ENCODE assay signal across 8 cellular contexts in the genomic region with DNA sequence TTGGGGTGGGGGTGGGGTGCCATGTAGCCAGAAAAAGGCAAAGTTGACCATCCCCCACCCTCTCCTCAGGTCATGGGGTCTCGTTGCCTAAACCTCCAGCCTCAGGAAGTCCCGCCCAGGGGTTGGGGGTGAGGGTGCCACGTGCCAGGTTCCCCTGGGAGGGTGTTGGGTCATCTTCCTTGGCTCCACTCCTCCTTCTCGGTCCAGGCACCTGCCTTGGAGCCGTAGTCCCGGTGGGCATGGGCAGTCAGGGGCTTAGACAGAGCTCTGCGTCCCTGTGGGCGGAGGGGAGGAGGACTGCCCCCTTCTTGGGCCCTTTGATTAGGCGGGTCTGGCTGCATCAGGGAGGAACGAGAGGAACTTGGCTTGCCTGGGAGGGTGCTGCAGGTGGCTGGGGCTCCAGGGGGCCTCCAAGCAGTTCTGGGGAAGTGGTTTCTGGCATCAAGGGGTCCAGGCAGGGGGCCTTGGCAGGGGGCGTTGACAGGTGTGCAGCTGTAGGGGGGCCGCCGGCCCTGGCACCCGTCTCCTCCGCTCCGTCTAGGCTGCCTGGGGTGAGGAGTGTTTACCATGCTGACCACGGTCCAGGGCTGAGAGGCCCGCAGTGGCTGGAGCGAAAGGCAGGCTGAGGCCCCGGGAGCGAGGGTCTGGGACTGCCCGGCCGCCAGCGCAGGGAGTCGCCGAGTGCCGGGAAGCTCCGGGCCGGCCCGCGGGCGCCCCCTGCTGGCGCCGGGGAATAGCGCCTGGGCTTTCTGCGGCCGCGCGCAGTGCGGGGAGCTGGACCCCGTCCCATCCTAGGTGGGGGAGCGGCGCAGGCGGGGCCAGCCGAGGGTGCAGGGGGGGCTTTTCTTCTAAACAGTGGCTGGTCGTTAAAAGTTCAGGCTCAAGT. TPM values are rescaled to one million over a fixed set of nuclear protein-coding genes. Genes with fewer than 3 reads are reported as not detected.
DNase-seq lines count a peak whose midpoint lies in the region; ATAC-seq and TF ChIP-seq lines count a peak whose summit lies in the region.

No MANE protein-coding gene starts in this region.

- peak; percentile 54 for TF ChIP-seq CTCF in BJ (IDR thresholded peaks at IDR 0.05; ENCODE audit: insufficient read depth, low read depth, low read length)
- TF ChIP-seq CTCF in PC-3 (conservative IDR thresholded peaks at IDR 0.05; ENCODE audit: low read depth, low read length), result peak; percentile 97
- peak; percentile 70 for TF ChIP-seq CTCF in fibroblast of the aortic adventitia (IDR thresholded peaks at IDR 0.05; ENCODE audit: insufficient read depth, low read length)

- no peaks in the 10 kb centered on the region for H3K9me3 Mint-ChIP-seq in naive thymus-derived CD8-positive, alpha-beta T cell

- DNase-seq in BJ (ENCODE audit: low read depth) (no peak), HUDEP-2 (lab: John Stamatoyannopoulos, UW; ENCODE audit: unreplicated experiment in 76 of 76) (peak in 45 of 76 experiments; percentile 7 to 68 (median 41)), PC-3 (peak; percentile 84), activated gamma-delta T cell (lab: John Stamatoyannopoulos, UW) (peak; percentile 61), fibroblast of the aortic adventitia (ENCODE audit: low read depth) (peak; percentile 63)
- DNase-seq in naive thymus-derived CD8-positive, alpha-beta T cell, result peak; percentile 52 to 85 (median 75)

- H3K9me3 ChIP-seq in PC-3 (ENCODE audit: low read length), result no peaks in the 10 kb centered on the region

- peaks cover 23 to 74% (median 62%) of the 10 kb centered on the region in 4 donors for H3K4me1 Mint-ChIP-seq in naive thymus-derived CD8-positive, alpha-beta T cell

- peaks cover 49% of the 10 kb centered on the region for H3K36me3 ChIP-seq in BJ (ENCODE audit: control insufficient read depth, insufficient read depth, low read length)
- H3K36me3 ChIP-seq in PC-3 (ENCODE audit: low read depth, low read length), result peaks cover 44% of the 10 kb centered on the region
- H3K36me3 ChIP-seq in urinary bladder (ENCODE audit: insufficient read depth), result peaks cover 3% of the 10 kb centered on the region

- H3K4me1 ChIP-seq in PC-3 (ENCODE audit: insufficient read depth, low read length) (peaks cover 34% of the 10 kb centered on the region), urinary bladder (ENCODE audit: insufficient read depth) (peaks cover 2% of the 10 kb centered on the region)

- CTCF ChIA-PET in BJ (lab: Yijun Ruan, JAX) (interaction anchor here (0.6 to 13.6 kb wide), 28 partner anchors 9 to 339 kb away, joined by 3 to 467 read pairs (median 4); a partner anchor contains a TSS), PC-3 (lab: Charles Lee) (interaction anchor here (0.5 to 3.3 kb wide), 9 partner anchors 9 to 1213 kb away, joined by 3 to 95 read pairs (median 5); a partner anchor contains a TSS)

- H3K4me2 ChIP-seq in PC-3 (ENCODE audit: low read length), result peak overlapping the region; percentile 81

- H3K36me3 Mint-ChIP-seq in naive thymus-derived CD8-positive, alpha-beta T cell, result peaks cover 5 to 61% (median 14%) of the 10 kb centered on the region in 3 donors

- POLR2A ChIA-PET in BJ (lab: Charles Lee), result interaction anchor here (1.0 to 1.3 kb wide), 2 partner anchors 9 to 17 kb away, joined by 4 to 8 read pairs; no protein-coding TSS in a partner anchor
- POLR2A ChIA-PET in PC-3 (lab: Charles Lee; ENCODE audit: unreplicated experiment), result interaction anchor here (0.6 to 1.4 kb wide), 3 partner anchors 10 to 19 kb away, joined by 3 to 4 read pairs (median 4); no protein-coding TSS in a partner anchor
- POLR2A ChIA-PET in naive thymus-derived CD8-positive, alpha-beta T cell (lab: Charles Lee), result interaction anchor here (0.7 to 37.3 kb wide), 13 partner anchors 9 to 414 kb away, joined by 3 to 2517 read pairs (median 5); a partner anchor contains a TSS

- peak overlapping the region; percentile 19 for H3K27ac ChIP-seq in PC-3 (ENCODE audit: low read length)
- peak overlapping the region; percentile 41 for H3K27ac ChIP-seq in urinary bladder (ENCODE audit: low read depth)

- peak overlapping the region; percentile 77 for H3K4me3 ChIP-seq in BJ (ENCODE audit: low read depth, low read length)
- H3K4me3 ChIP-seq in PC-3 (ENCODE audit: low read length), result peak overlapping the region; percentile 70
- peak overlapping the region; percentile 81 for H3K4me3 ChIP-seq in fibroblast of the aortic adventitia (ENCODE audit: low read depth, low read length)
- peak overlapping the region; percentile 46 for H3K4me3 ChIP-seq in urinary bladder (ENCODE audit: low read depth, low read length)

- TSS peak; percentile 24 for BruUV-seq in PC-3 (replicated peaks; lab: Mats Ljungman, UMichigan)

- H3K27me3 ChIP-seq in BJ (ENCODE audit: control insufficient read depth, insufficient read depth, low read length), result no peaks in the 10 kb centered on the region
- H3K27me3 ChIP-seq in PC-3 (ENCODE audit: low read length), result no peaks in the 10 kb centered on the region

- H2AFZ ChIP-seq in PC-3 (ENCODE audit: low read length), result peak overlapping the region; percentile 17; the same call in 1 of the 2 replicates

- H4K20me1 ChIP-seq in PC-3 (ENCODE audit: low read length), result peaks cover 25% of the 10 kb centered on the region

- H3K9me2 ChIP-seq in PC-3 (replicated peaks; ENCODE audit: low read length), result no peaks in the 10 kb centered on the region

- 5% methylated on average over 46 of the region's 46 CpGs for WGBS in urinary bladder

- peak overlapping the region in 9 of 10 donors; percentile 31 to 94 (median 86) for H3K27ac Mint-ChIP-seq in naive thymus-derived CD8-positive, alpha-beta T cell

- intact Hi-C loops in PC-3 (cut with micrococcal nuclease), result loop anchor here (1.0 to 2.0 kb wide), 3 partner anchors 17 to 77 kb away; a partner anchor contains a TSS

- peak overlapping the region; percentile 59 for H3K9ac ChIP-seq in PC-3 (ENCODE audit: low read length)

- peak; percentile 69 for ATAC-seq in GM19025 (IDR thresholded peaks at IDR 0.05; ENCODE audit: low read depth, unreplicated experiment)
- peak; percentile 79 for ATAC-seq in PC-3
- peak; percentile 67 to 78 for ATAC-seq in naive thymus-derived CD8-positive, alpha-beta T cell

- H3K4me3 Mint-ChIP-seq in naive thymus-derived CD8-positive, alpha-beta T cell, result peak overlapping the region; percentile 72 to 94 (median 86)

- H3F3A ChIP-seq in PC-3 (ENCODE audit: low read length, unreplicated experiment), result no peaks in the 10 kb centered on the region

- peaks cover 84% of the 10 kb centered on the region for H3K79me2 ChIP-seq in PC-3 (ENCODE audit: low read length)

- H3K27me3 Mint-ChIP-seq in naive thymus-derived CD8-positive, alpha-beta T cell, result no peaks in the 10 kb centered on the region

RNA-seq across cellular contexts. Expression of a gene that starts 7.9 kb away (rescaled TPM):
- polyA plus RNA-seq in BJ (2011; rRNA removed), result 0.85 and 0.89 TPM in 2 replicates
- 2.0 and 4.1 TPM in 2 replicates for polyA minus RNA-seq in BJ (2011; rRNA and poly(A)+ RNA removed)
- total RNA-seq in PC-3 (2014; rRNA removed), result 7.5 and 13.0 TPM in 2 replicates
- 5.0 and 6.1 TPM in 2 replicates for total RNA-seq in fibroblast of the aortic adventitia (ENCODE audit: low replicate concordance)
- 10 to 100 TPM; 92.8 to 93.8 TPM for total RNA-seq in naive thymus-derived CD8-positive, alpha-beta T cell
- polyA plus RNA-seq in naive thymus-derived CD8-positive, alpha-beta T cell, result 1 to 10 TPM in 2 of 3 donors, under 1 TPM in 1; 0.98 to 3.7 (median 2.8) TPM
- total RNA-seq in urinary bladder, result 4.3 TPM
- polyA plus RNA-seq in urinary bladder, result 25.3 TPM

RNA-seq across cellular contexts. Expression of a gene that starts 18.2 kb away (rescaled TPM):
- polyA plus RNA-seq in BJ (2011; rRNA removed) (2.7 and 3.0 TPM in 2 replicates), urinary bladder (7.9 TPM)
- 7.6 and 8.2 TPM in 2 replicates for polyA minus RNA-seq in BJ (2011; rRNA and poly(A)+ RNA removed)
- total RNA-seq in PC-3 (2014; rRNA removed) (232 TPM in 2 replicates), fibroblast of the aortic adventitia (ENCODE audit: low replicate concordance) (10.9 and 13.1 TPM in 2 replicates), urinary bladder (11.7 TPM)
- total RNA-seq in naive thymus-derived CD8-positive, alpha-beta T cell, result 100 to 1,000 TPM; 176 to 178 TPM
- polyA plus RNA-seq in naive thymus-derived CD8-positive, alpha-beta T cell, result 100 to 1,000 TPM in 1 of 3 donors, 10 to 100 TPM in 2; 79.9 to 101 (median 80.1) TPM

RNA-seq across cellular contexts. Expression of a gene that starts 47.0 kb away (rescaled TPM):
- 0.05 TPM in 1 of 2 replicates, not detected in the other for polyA plus RNA-seq in BJ (2011; rRNA removed)
- polyA minus RNA-seq in BJ (2011; rRNA and poly(A)+ RNA removed), result not detected in 2 replicates
- not detected in 2 replicates for total RNA-seq in PC-3 (2014; rRNA removed)
- 1.1 and 1.8 TPM in 2 replicates for total RNA-seq in fibroblast of the aortic adventitia (ENCODE audit: low replicate concordance)
- total RNA-seq in naive thymus-derived CD8-positive, alpha-beta T cell, result not detected
- not detected for polyA plus RNA-seq in naive thymus-derived CD8-positive, alpha-beta T cell
- total RNA-seq in urinary bladder, result not detected
- 4.0 TPM for polyA plus RNA-seq in urinary bladder

Comparison
In these comparisons a context has a peak if more than half of its experiments do, and no peak if none do; other contexts are left out.
1. RNA of a gene that starts 18.2 kb away (total RNA-seq): 232 TPM in PC-3 and 176 to 178 TPM in naive thymus-derived CD8-positive, alpha-beta T cell; 11.7 TPM in urinary bladder (single experiment) and 10.9 to 13.1 TPM in fibroblast of the aortic adventitia; every median in the first group is over 10 times any median in the second.
2. Peak in every context shown above with its lines, with median percentiles within 50 percentile points of each other: H3K4me3 ChIP-seq, CTCF ChIP-seq and ATAC-seq.